In genomic region chr17:39668141-39668924, GRCh38 we compare ENCODE assay signal across 8 cellular contexts. TPM values are rescaled to one million over a fixed set of nuclear protein-coding genes. Genes with fewer than 3 reads are reported as not detected.
A peak's percentile ranks its signal among the peaks of the same experiment; 100 is the strongest.
DNase-seq lines count a peak whose midpoint lies in the region; ATAC-seq lines count a peak whose summit lies in the region.

TSS of gene PNMT (plus strand) at chr17:39668453. CDS start at chr17:39668476, 23 bp downstream.

- intact Hi-C loops in naive thymus-derived CD4-positive, alpha-beta T cell (cut with micrococcal nuclease): loop anchor here (1.0 to 5.0 kb wide), 5 partner anchors 11 to 46 kb away; no protein-coding TSS in a partner anchor

- H3K4me1 ChIP-seq in naive thymus-derived CD4-positive, alpha-beta T cell (ENCODE audit: control insufficient read depth in 2 of 2, insufficient read depth in 2 of 2, low read length in 2 of 2): peaks cover 4 to 13% of the 10 kb centered on the region in 2 donors

- no peaks in the 10 kb centered on the region for H3K27me3 ChIP-seq in naive thymus-derived CD4-positive, alpha-beta T cell (ENCODE audit: control insufficient read depth in 2 of 2, insufficient read depth in 2 of 2, low read length in 2 of 2)

- CTCF ChIA-PET in naive thymus-derived CD4-positive, alpha-beta T cell (lab: Charles Lee): interaction anchor here (0.8 to 2.4 kb wide), 11 partner anchors 10 to 49 kb away, joined by 3 to 30 read pairs (median 5); no protein-coding TSS in a partner anchor

- ATAC-seq in activated T-cell treated with anti-CD3 and anti-CD28 coated beads, Interleukin-2, amount 50 U/mL, for 4 hours: peak; percentile 71 to 80
- ATAC-seq in esophagus mucosa (peak; percentile 27), HG02610 (IDR thresholded peaks at IDR 0.05; ENCODE audit: unreplicated experiment) (no peak)
- ATAC-seq in naive thymus-derived CD4-positive, alpha-beta T cell: peak; percentile 83
- peak; percentile 74 for ATAC-seq in stimulated activated naive CD8-positive, alpha-beta T cell treated with anti-CD3 and anti-CD28 coated beads, Interleukin-15, amount 100 ng/mL, for 72 hours

- H3K36me3 Mint-ChIP-seq in activated T-cell treated with anti-CD3 and anti-CD28 coated beads, Interleukin-2, amount 50 U/mL, for 4 hours (ENCODE audit: insufficient read depth): no peaks in the 10 kb centered on the region
- H3K36me3 Mint-ChIP-seq in naive thymus-derived CD4-positive, alpha-beta T cell: peaks cover 0 to 4% (median 0%) of the 10 kb centered on the region in 5 donors

- H3K4me1 Mint-ChIP-seq in activated T-cell treated with anti-CD3 and anti-CD28 coated beads, Interleukin-2, amount 50 U/mL, for 4 hours (ENCODE audit: low read depth): peaks cover 9% of the 10 kb centered on the region
- H3K4me1 Mint-ChIP-seq in naive thymus-derived CD4-positive, alpha-beta T cell: peaks cover 5 to 23% (median 14%) of the 10 kb centered on the region in 7 donors
- peaks cover 58% of the 10 kb centered on the region for H3K4me1 Mint-ChIP-seq in stimulated activated naive CD8-positive, alpha-beta T cell treated with anti-CD3 and anti-CD28 coated beads, Interleukin-15, amount 100 ng/mL, for 72 hours

- POLR2A ChIA-PET in naive thymus-derived CD4-positive, alpha-beta T cell (lab: Charles Lee): interaction anchor here (0.9 to 2.8 kb wide), 9 partner anchors 10 to 49 kb away, joined by 3 to 13 read pairs (median 6); partner anchors contain the start of gene PGAP3

- no peaks in the 10 kb centered on the region for H3K36me3 ChIP-seq in naive thymus-derived CD4-positive, alpha-beta T cell (ENCODE audit: control insufficient read depth in 2 of 3, insufficient read depth in 3 of 3, low read length in 3 of 3)

- peak; percentile 37 for DNase-seq in NCI-H2029 (lab: John Stamatoyannopoulos, UW)
- DNase-seq in NCI-H2029 treated with DMSO at 0.1 percent for 48 hours (lab: John Stamatoyannopoulos, UW): no peak
- peak; percentile 75 for DNase-seq in NCI-H69 (lab: John Stamatoyannopoulos, UW)
- peak; percentile 53 for DNase-seq in activated T-cell treated with anti-CD3 and anti-CD28 coated beads, Interleukin-2, amount 50 U/mL, for 4 hours
- peak; percentile 44 to 76 (median 63) for DNase-seq in naive thymus-derived CD4-positive, alpha-beta T cell
- DNase-seq in stimulated activated naive CD8-positive, alpha-beta T cell treated with anti-CD3 and anti-CD28 coated beads, Interleukin-15, amount 100 ng/mL, for 72 hours: peak; percentile 73 to 75

- peak within 1 kb of the TSS; percentile 51 for H3K27ac ChIP-seq in naive thymus-derived CD4-positive, alpha-beta T cell (ENCODE audit: low read depth, low read length)

- peak within 1 kb of the TSS; percentile 50 for H3K4me3 ChIP-seq in naive thymus-derived CD4-positive, alpha-beta T cell (ENCODE audit: low read length)

- H3K4me3 Mint-ChIP-seq in activated T-cell treated with anti-CD3 and anti-CD28 coated beads, Interleukin-2, amount 50 U/mL, for 4 hours: peak within 1 kb of the TSS; percentile 53
- H3K4me3 Mint-ChIP-seq in naive thymus-derived CD4-positive, alpha-beta T cell: peak within 1 kb of the TSS; percentile 50 to 83 (median 68)
- H3K4me3 Mint-ChIP-seq in stimulated activated naive CD8-positive, alpha-beta T cell treated with anti-CD3 and anti-CD28 coated beads, Interleukin-15, amount 100 ng/mL, for 72 hours: peak within 1 kb of the TSS; percentile 41 to 59

- peaks cover 17% of the 10 kb centered on the region for H3K27me3 Mint-ChIP-seq in activated T-cell treated with anti-CD3 and anti-CD28 coated beads, Interleukin-2, amount 50 U/mL, for 4 hours (ENCODE audit: low read depth)
- peaks cover 0 to 48% (median 5%) of the 10 kb centered on the region in 5 donors for H3K27me3 Mint-ChIP-seq in naive thymus-derived CD4-positive, alpha-beta T cell
- peaks cover 61% of the 10 kb centered on the region for H3K27me3 Mint-ChIP-seq in stimulated activated naive CD8-positive, alpha-beta T cell treated with anti-CD3 and anti-CD28 coated beads, Interleukin-15, amount 100 ng/mL, for 72 hours

- no peaks in the 10 kb centered on the region for H3K9me3 Mint-ChIP-seq in activated T-cell treated with anti-CD3 and anti-CD28 coated beads, Interleukin-2, amount 50 U/mL, for 4 hours
- no peaks in the 10 kb centered on the region for H3K9me3 Mint-ChIP-seq in naive thymus-derived CD4-positive, alpha-beta T cell
- H3K9me3 Mint-ChIP-seq in stimulated activated naive CD8-positive, alpha-beta T cell treated with anti-CD3 and anti-CD28 coated beads, Interleukin-15, amount 100 ng/mL, for 72 hours: no peaks in the 10 kb centered on the region

- peak within 1 kb of the TSS in 1 of 9 donors; percentile 26 for H3K27ac Mint-ChIP-seq in naive thymus-derived CD4-positive, alpha-beta T cell
- H3K27ac Mint-ChIP-seq in stimulated activated naive CD8-positive, alpha-beta T cell treated with anti-CD3 and anti-CD28 coated beads, Interleukin-15, amount 100 ng/mL, for 72 hours: peak within 1 kb of the TSS; percentile 33 to 65

- H3K9me3 ChIP-seq in naive thymus-derived CD4-positive, alpha-beta T cell (ENCODE audit: control insufficient read depth in 2 of 3, low read length in 3 of 3): no peaks in the 10 kb centered on the region

RNA-seq across cellular contexts. Expression of gene PNMT, which starts in this region (rescaled TPM):
- total RNA-seq in activated T-cell treated with anti-CD3 and anti-CD28 coated beads, Interleukin-2, amount 50 U/mL, for 4 hours: not detected
- total RNA-seq in esophagus mucosa: 1.1 TPM
- under 1 TPM in 4 of 5 experiments, not detected in 1; 0.42 to 0.89 (median 0.50) TPM for total RNA-seq in naive thymus-derived CD4-positive, alpha-beta T cell
- under 1 TPM; 0.36 to 0.48 TPM for polyA plus RNA-seq in naive thymus-derived CD4-positive, alpha-beta T cell

Comparison
In these comparisons a context has a peak if more than half of its experiments do, and no peak if none do; other contexts are left out.
1. Peak in DNase-seq and ATAC-seq in activated T-cell treated with anti-CD3 and anti-CD28 coated beads, Interleukin-2, amount 50 U/mL, for 4 hours; RNA of the gene not detected or under 1 TPM.
2. Peak in DNase-seq, ATAC-seq, H3K4me3 ChIP-seq and H3K27ac ChIP-seq in naive thymus-derived CD4-positive, alpha-beta T cell; RNA of the gene not detected or under 1 TPM.